In the genomic region with DNA sequence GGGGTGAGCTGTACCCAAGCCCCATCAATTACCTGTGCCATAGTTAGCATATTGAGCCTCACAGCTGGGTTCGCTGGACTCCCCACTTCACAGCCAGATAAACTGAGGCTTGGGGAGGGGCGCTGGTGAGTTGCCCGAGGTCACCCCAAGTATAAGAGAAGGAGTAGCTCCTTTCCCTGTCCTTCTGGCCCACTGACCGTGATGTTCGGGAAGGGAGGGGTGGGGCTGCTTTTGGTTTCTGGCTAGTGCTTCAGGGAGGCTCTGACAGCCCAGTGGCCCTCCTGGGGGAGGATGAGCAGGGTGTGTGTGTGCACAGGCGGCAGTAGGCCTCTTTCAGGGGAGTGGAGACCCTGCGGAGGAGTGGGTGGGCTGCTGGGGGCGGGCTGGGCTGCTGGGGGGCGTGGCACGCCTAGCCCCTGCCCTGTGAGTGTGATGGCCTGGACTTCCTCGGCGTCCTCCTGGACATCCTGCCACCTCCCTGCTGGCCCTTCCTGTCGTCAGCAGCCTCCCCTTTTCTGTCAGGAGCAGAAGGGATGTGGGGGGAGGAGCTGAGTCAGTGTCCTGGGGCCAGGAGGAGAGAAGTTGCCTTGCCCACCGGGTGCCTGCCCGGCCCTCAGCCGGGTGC, we compare ENCODE assay signal across 8 cellular contexts. TPM values are rescaled to one million over a fixed set of nuclear protein-coding genes. Genes with fewer than 3 reads are reported as not detected.
DNase-seq lines count a peak whose midpoint lies in the region; ATAC-seq and TF ChIP-seq lines count a peak whose summit lies in the region.

No MANE protein-coding gene starts in this region.

- TF ChIP-seq CTCF in GM06990 (IDR thresholded peaks at IDR 0.05; ENCODE audit: insufficient read depth, low read length, poor library complexity, severe bottlenecking) (no peak), esophagus muscularis mucosa (IDR thresholded peaks at IDR 0.05) (no peak), nephron progenitor cell (IDR thresholded peaks at IDR 0.05) (no peak)

- H3K36me3 ChIP-seq in GM06990 (ENCODE audit: control insufficient read depth, insufficient read depth, low read length) (no peaks in the 10 kb centered on the region; the same call in none of the 2 replicates), SK-N-MC (ENCODE audit: insufficient read depth, low read length) (no peaks in the 10 kb centered on the region), esophagus muscularis mucosa (no peaks in the 10 kb centered on the region)

- peak overlapping the region; percentile 89 for H3K4me3 Mint-ChIP-seq in nephron progenitor cell

- intact Hi-C loops in esophagus muscularis mucosa (cut with DNase I) = loop anchor here (5.0 kb wide), 1 partner anchor 60 kb away; a partner anchor contains a TSS

- DNase-seq in GM06990 (ENCODE audit: extremely low read depth, insufficient read length) (no peak), SK-N-MC (ENCODE audit: low read depth, low spot score) (no peak), esophagus muscularis mucosa (ENCODE audit: extremely low spot score) (no peak), nephron progenitor cell (peak; percentile 55), iPS-NIHi7 (ENCODE audit: extremely low spot score) (no peak), NCI-H526 (lab: John Stamatoyannopoulos, UW) (no peak)

- H3K4me1 ChIP-seq in esophagus muscularis mucosa = peaks cover 64 to 89% (median 89%) of the 10 kb centered on the region in 4 donors

- peaks cover 2% of the 10 kb centered on the region for H3K27me3 Mint-ChIP-seq in nephron progenitor cell (ENCODE audit: low read depth, poor library complexity)

- 11% methylated on average over 15 of the region's 16 CpGs for WGBS in esophagus muscularis mucosa

- ATAC-seq in HG03175 (IDR thresholded peaks at IDR 0.05; ENCODE audit: unreplicated experiment) (no peak), HG03354 (IDR thresholded peaks at IDR 0.05; ENCODE audit: poor library complexity, severe bottlenecking, unreplicated experiment) (no peak)

- TF ChIP-seq POLR2A in esophagus muscularis mucosa (IDR thresholded peaks at IDR 0.05; ENCODE audit: low read depth) = no peak

- peaks cover 77% of the 10 kb centered on the region for H3K4me1 Mint-ChIP-seq in nephron progenitor cell

- TF ChIP-seq EP300 in esophagus muscularis mucosa (IDR thresholded peaks at IDR 0.05) = no peak

- peak overlapping the region; percentile 68 for H3K27ac Mint-ChIP-seq in nephron progenitor cell

- no peaks in the 10 kb centered on the region for H3K9me3 ChIP-seq in SK-N-MC (ENCODE audit: low read depth, low read length)
- no peaks in the 10 kb centered on the region for H3K9me3 ChIP-seq in esophagus muscularis mucosa

- no peaks in the 10 kb centered on the region for H3K36me3 Mint-ChIP-seq in nephron progenitor cell (ENCODE audit: low read depth)

- H3K9me3 Mint-ChIP-seq in nephron progenitor cell = no peaks in the 10 kb centered on the region

- peak overlapping the region; percentile 97 for H3K4me3 ChIP-seq in GM06990 (replicated peaks; ENCODE audit: low read depth, low read length)
- peak overlapping the region; percentile 90 for H3K4me3 ChIP-seq in SK-N-MC
- H3K4me3 ChIP-seq in esophagus muscularis mucosa = peak overlapping the region; percentile 76 to 98 (median 88)

- peak overlapping the region; percentile 82 for H3K9ac ChIP-seq in SK-N-MC (ENCODE audit: insufficient read length)

- no peaks in the 10 kb centered on the region for H3K27me3 ChIP-seq in GM06990 (replicated peaks; ENCODE audit: control insufficient read depth, insufficient read depth, low read length)
- no peaks in the 10 kb centered on the region for H3K27me3 ChIP-seq in esophagus muscularis mucosa

- no peak overlapping the region for H3K27ac ChIP-seq in SK-N-MC
- peak overlapping the region; percentile 90 to 96 (median 91) for H3K27ac ChIP-seq in esophagus muscularis mucosa (replicated peaks in 1 of 4)

RNA-seq across cellular contexts. Expression of a gene that starts 50.4 kb away (rescaled TPM):
- total RNA-seq in esophagus muscularis mucosa = 100 to 1,000 TPM; 150 to 208 (median 182) TPM
